ENCODE assay signal across 20 cellular contexts in genomic region chrX:68842351-68842750, GRCh38. TPM values are rescaled to one million over a fixed set of nuclear protein-coding genes. Genes with fewer than 3 reads are reported as not detected.
DNase-seq lines count a peak whose midpoint lies in the region; ATAC-seq and TF ChIP-seq lines count a peak whose summit lies in the region.
"Had no signal": no experiment of that assay in that cellular context is flagged by ENCODE, and none has a peak within 500 bp of the region (broad histone marks: within the 10 kb centered on the region; RNA-seq: fewer than 3 reads in every experiment).

No MANE protein-coding gene starts in this region.

- no peak for TF ChIP-seq POLR2A in esophagus squamous epithelium (IDR thresholded peaks at IDR 0.05)

- ATAC-seq in GM18517 (IDR thresholded peaks at IDR 0.05; ENCODE audit: unreplicated experiment): no peak
- no peak for ATAC-seq in GM18511 (IDR thresholded peaks at IDR 0.05; ENCODE audit: unreplicated experiment)
- ATAC-seq: natural killer cell treated with Interleukin-12 subunit alpha and Interleukin-12 subunit beta and Interleukin-15 and Interleukin-18, amount 100 ng/mL, for 72 hours; WTC11 had no signal

- no peaks in the 10 kb centered on the region for H3K9me3 ChIP-seq in SK-N-MC (ENCODE audit: low read depth, low read length)
- H3K9me3 ChIP-seq in esophagus squamous epithelium: no peaks in the 10 kb centered on the region
- H3K9me3 ChIP-seq in parathyroid adenoma (ENCODE audit: control insufficient read depth, low read length): no peaks in the 10 kb centered on the region
- H3K9me3 ChIP-seq: pancreas, tibial artery had no signal

- WGBS in esophagus squamous epithelium, 2 donors: 33 to 80% methylated on average over 1 of the region's 2 CpGs

- H3K9ac ChIP-seq in SK-N-MC (ENCODE audit: insufficient read length) (no peak overlapping the region), parathyroid adenoma (no peak overlapping the region)

- H3K4me1 ChIP-seq in esophagus squamous epithelium (peaks cover 0 to 58% (median 16%) of the 10 kb centered on the region in 3 donors), parathyroid adenoma (peaks cover 9% of the 10 kb centered on the region)

- H3K4me3 ChIP-seq in SK-N-MC (no peak overlapping the region), esophagus squamous epithelium (no peak overlapping the region), parathyroid adenoma (ENCODE audit: low read depth, low read length) (no peak overlapping the region)
- H3K4me3 ChIP-seq: dorsolateral prefrontal cortex, pancreas, tibial artery had no signal

- intact Hi-C loops in esophagus squamous epithelium (cut with DNase I): no loop called here

- no peaks in the 10 kb centered on the region for H3K27me3 ChIP-seq in esophagus squamous epithelium
- no peaks in the 10 kb centered on the region for H3K27me3 ChIP-seq in parathyroid adenoma (ENCODE audit: control insufficient read depth, insufficient read depth, low read length)
- H3K27me3 ChIP-seq: pancreas, tibial artery had no signal

- no peak overlapping the region for H3K4me2 ChIP-seq in parathyroid adenoma (ENCODE audit: low read length)

- peaks cover 14% of the 10 kb centered on the region for H3K79me2 ChIP-seq in parathyroid adenoma

- H3K36me3 ChIP-seq in SK-N-MC (ENCODE audit: insufficient read depth, low read length) (peaks cover 59% of the 10 kb centered on the region), esophagus squamous epithelium (peaks cover 0 to 33% (median 7%) of the 10 kb centered on the region in 3 donors), parathyroid adenoma (ENCODE audit: control insufficient read depth, insufficient read depth, low read length) (no peaks in the 10 kb centered on the region)
- H3K36me3 ChIP-seq: pancreas had no signal

- no peak overlapping the region for H2AFZ ChIP-seq in parathyroid adenoma

- TF ChIP-seq CTCF in esophagus squamous epithelium (IDR thresholded peaks at IDR 0.05) (no peak), parathyroid adenoma (IDR thresholded peaks at IDR 0.05) (no peak)

- H3K27ac ChIP-seq in SK-N-MC (peak overlapping the region; percentile 65), esophagus squamous epithelium (peak overlapping the region; percentile 65 to 74 (median 66)), parathyroid adenoma (peak overlapping the region; percentile 51)
- H3K27ac ChIP-seq: pancreas, tibial artery had no signal

- DNase-seq in HT-29 (ENCODE audit: low spot score) (peak; percentile 63), SK-N-MC (ENCODE audit: low read depth, low spot score) (no peak), esophagus squamous epithelium (lab: John Stamatoyannopoulos, UW) (no peak), NCI-H2171 (lab: John Stamatoyannopoulos, UW) (no peak)
- DNase-seq: activated CD4-positive, alpha-beta T cell treated with anti-CD3 and anti-CD28 coated beads, Interleukin-2, amount 50 U/mL, for 1 hour; activated naive CD4-positive, alpha-beta T cell treated with anti-CD3 and anti-CD28 coated beads, Interleukin-2, amount 50 U/mL, for 16 hours; CD4-positive, CD25-positive, alpha-beta regulatory T cell; dorsolateral prefrontal cortex; Karpas-422; NCI-H1694 treated with DMSO at 0.1 percent for 48 hours; NCI-H748 treated with DMSO at 0.1 percent for 48 hours; stimulated activated naive CD4-positive, alpha-beta T cell treated with Interleukin-2 at 50 U/mL for 16 hours; T1000; tibial artery had no signal

RNA-seq across cellular contexts. Expression of gene EFNB1, which starts 13.5 kb away (rescaled TPM):
- 285 and 300 TPM in 2 replicates for total RNA-seq in HT-29 (2014; rRNA removed; shearing (Covaris generic))
- total RNA-seq in esophagus squamous epithelium: 10 to 100 TPM; 40.4 to 53.4 (median 46.7) TPM
